Comparison of ENCODE assay signal across 23 cellular contexts in genomic region chr15:98744506-98744905, GRCh38.
DNase-seq lines count a peak whose midpoint lies in the region; ATAC-seq and TF ChIP-seq lines count a peak whose summit lies in the region.
"Had no signal": no experiment of that assay in that cellular context is flagged by ENCODE, and none has a peak within 500 bp of the region (broad histone marks: within the 10 kb centered on the region; RNA-seq: fewer than 3 reads in every experiment).

No MANE protein-coding gene starts in this region.

- H3K4me3 ChIP-seq in Caco-2 (ENCODE audit: low read depth, low read length) (no peak overlapping the region), heart left ventricle (no peak overlapping the region)
- H3K4me3 ChIP-seq in naive thymus-derived CD4-positive, alpha-beta T cell (ENCODE audit: low read length) = no peak overlapping the region
- H3K4me3 ChIP-seq: colonic mucosa, HAP-1, right lobe of liver, SJCRH30 had no signal

- no peaks in the 10 kb centered on the region for H3K27me3 ChIP-seq in Caco-2 (replicated peaks; ENCODE audit: control insufficient read depth, insufficient read depth, low read length)
- no peaks in the 10 kb centered on the region for H3K27me3 ChIP-seq in naive thymus-derived CD4-positive, alpha-beta T cell (ENCODE audit: control insufficient read depth in 2 of 2, insufficient read depth in 2 of 2, low read length in 2 of 2)
- H3K27me3 ChIP-seq in heart left ventricle = no peaks in the 10 kb centered on the region
- H3K27me3 ChIP-seq: brain microvascular endothelial cell, colonic mucosa, right lobe of liver, SJCRH30 had no signal

- H3K27ac ChIP-seq in naive thymus-derived CD4-positive, alpha-beta T cell (ENCODE audit: low read depth, low read length) = no peak overlapping the region
- no peak overlapping the region for H3K27ac ChIP-seq in heart left ventricle
- H3K27ac ChIP-seq: brain microvascular endothelial cell, C4-2B, parathyroid adenoma, right lobe of liver, SJCRH30 had no signal

- H3K4me1 Mint-ChIP-seq in Caco-2 (ENCODE audit: low read depth, unreplicated experiment) = peaks cover 28% of the 10 kb centered on the region
- peaks cover 41 to 89% (median 83%) of the 10 kb centered on the region in 7 donors for H3K4me1 Mint-ChIP-seq in naive thymus-derived CD4-positive, alpha-beta T cell

- no peaks in the 10 kb centered on the region for H3K9me3 ChIP-seq in Caco-2
- H3K9me3 ChIP-seq in naive thymus-derived CD4-positive, alpha-beta T cell (ENCODE audit: control insufficient read depth in 2 of 3, low read length in 3 of 3) = no peaks in the 10 kb centered on the region
- H3K9me3 ChIP-seq in heart left ventricle = no peaks in the 10 kb centered on the region
- H3K9me3 ChIP-seq: colonic mucosa, HAP-1, right lobe of liver, SJCRH30 had no signal

- intact Hi-C loops in Caco-2 (cut with micrococcal nuclease; ENCODE audit: unreplicated experiment) = no loop called here
- intact Hi-C loops in naive thymus-derived CD4-positive, alpha-beta T cell (cut with micrococcal nuclease) = no loop called here
- intact Hi-C loops in heart left ventricle (cut with DNase I) = no loop called here

- TF ChIP-seq CTCF in Caco-2 (IDR thresholded peaks at IDR 0.05; ENCODE audit: insufficient read depth in 1 of 2, low read depth in 1 of 2, low read length in 1 of 2, severe bottlenecking in 1 of 2, unreplicated experiment in 1 of 2) (no peak), heart left ventricle (IDR thresholded peaks at IDR 0.05) (no peak)

- no peaks in the 10 kb centered on the region for H3K27me3 Mint-ChIP-seq in Caco-2 (ENCODE audit: insufficient read depth, unreplicated experiment)
- peaks cover 0 to 7% (median 0%) of the 10 kb centered on the region in 5 donors for H3K27me3 Mint-ChIP-seq in naive thymus-derived CD4-positive, alpha-beta T cell
- H3K27me3 Mint-ChIP-seq: activated CD4-positive, alpha-beta T cell treated with anti-CD3 and anti-CD28 coated beads, Interleukin-2, amount 10 ng/mL, durations not matched to agents 7 days and 5 days; natural killer cell treated with Interleukin-12 subunit alpha and Interleukin-12 subunit beta and Interleukin-15 and Interleukin-18, amount 100 ng/mL, for 72 hours had no signal

- BruUV-seq in Caco-2 (replicated peaks; lab: Mats Ljungman, UMichigan) = no TSS peak

- DNase-seq in Caco-2 = no peak
- peak; percentile 16 for DNase-seq in NCI-H446 treated with DMSO at 0.1 percent for 48 hours (lab: John Stamatoyannopoulos, UW)
- peak; percentile 53 for DNase-seq in amniotic epithelial cell (ENCODE audit: low read depth)
- DNase-seq in naive thymus-derived CD4-positive, alpha-beta T cell = no peak
- no peak for DNase-seq in heart left ventricle
- no peak for DNase-seq in NCI-H1105 (lab: John Stamatoyannopoulos, UW)
- DNase-seq: activated CD4-positive, alpha-beta T cell treated with anti-CD3 and anti-CD28 coated beads, Interleukin-2, amount 10 ng/mL, durations not matched to agents 7 days and 5 days; activated effector memory CD4-positive, alpha-beta T cell treated with Interleukin-2 at 50 U/mL for 16 hours; brain microvascular endothelial cell; GDM1; KBM-7; NCI-H345; right lobe of liver; SJCRH30; stimulated activated CD4-positive, alpha-beta T cell treated with anti-CD3 and anti-CD28 coated beads, Interleukin-15, amount 100 ng/mL, for 24 hours had no signal

- ATAC-seq in naive thymus-derived CD4-positive, alpha-beta T cell = no peak
- ATAC-seq in GM21423 (IDR thresholded peaks at IDR 0.05; ENCODE audit: unreplicated experiment) (no peak), heart left ventricle (no peak)
- ATAC-seq: natural killer cell treated with Interleukin-12 subunit alpha and Interleukin-12 subunit beta and Interleukin-15 and Interleukin-18, amount 100 ng/mL, for 72 hours; right lobe of liver had no signal

- WGBS in heart left ventricle, 4 donors = 55 to 61% (median 58%) methylated on average over 2 of the region's 2 CpGs

- POLR2A ChIA-PET in Caco-2 (lab: Charles Lee) = no interaction called here
- POLR2A ChIA-PET in naive thymus-derived CD4-positive, alpha-beta T cell (lab: Charles Lee) = interaction anchor here (1.0 kb wide), 1 partner anchor 30 kb away, joined by 4 read pairs; no protein-coding TSS in a partner anchor

- no peaks in the 10 kb centered on the region for H3K36me3 ChIP-seq in Caco-2 (ENCODE audit: control insufficient read depth, insufficient read depth, low read length)
- no peaks in the 10 kb centered on the region for H3K36me3 ChIP-seq in naive thymus-derived CD4-positive, alpha-beta T cell (ENCODE audit: control insufficient read depth in 2 of 3, insufficient read depth in 3 of 3, low read length in 3 of 3)
- no peaks in the 10 kb centered on the region for H3K36me3 ChIP-seq in heart left ventricle
- H3K36me3 ChIP-seq: brain microvascular endothelial cell, colonic mucosa, HAP-1, right lobe of liver, SJCRH30 had no signal

- no peak overlapping the region for H3K4me3 Mint-ChIP-seq in Caco-2 (ENCODE audit: unreplicated experiment)
- H3K4me3 Mint-ChIP-seq in naive thymus-derived CD4-positive, alpha-beta T cell = peak overlapping the region in 6 of 10 donors; percentile 10 to 67 (median 34)
- H3K4me3 Mint-ChIP-seq: activated CD4-positive, alpha-beta T cell treated with anti-CD3 and anti-CD28 coated beads, Interleukin-2, amount 10 ng/mL, durations not matched to agents 7 days and 5 days; endodermal cell; natural killer cell treated with Interleukin-12 subunit alpha and Interleukin-12 subunit beta and Interleukin-15 and Interleukin-18, amount 100 ng/mL, for 72 hours; T-helper 1 cell treated with Interleukin-12 subunit alpha and Interleukin-12 subunit beta and Interleukin-4 antibody, amounts not matched to agents 30 μg/mL and 1 μg/mL, for 36 hours had no signal

- H3K27ac Mint-ChIP-seq in Caco-2 (ENCODE audit: unreplicated experiment) = peak overlapping the region; percentile 42
- peak overlapping the region in 2 of 9 donors; percentile 15 to 34 for H3K27ac Mint-ChIP-seq in naive thymus-derived CD4-positive, alpha-beta T cell
- H3K27ac Mint-ChIP-seq: activated CD4-positive, alpha-beta T cell treated with anti-CD3 and anti-CD28 coated beads, Interleukin-2, amount 10 ng/mL, durations not matched to agents 7 days and 5 days; endodermal cell; natural killer cell treated with Interleukin-12 subunit alpha and Interleukin-12 subunit beta and Interleukin-15 and Interleukin-18, amount 100 ng/mL, for 72 hours; T-helper 1 cell treated with Interleukin-12 subunit alpha and Interleukin-12 subunit beta and Interleukin-4 antibody, amounts not matched to agents 30 μg/mL and 1 μg/mL, for 36 hours had no signal

- H3K4me1 ChIP-seq in Caco-2 (no peaks in the 10 kb centered on the region; the same call in 1 of the 2 replicates), heart left ventricle (peaks cover 0 to 65% (median 14%) of the 10 kb centered on the region in 12 donors)
- peaks cover 0 to 27% of the 10 kb centered on the region in 2 donors for H3K4me1 ChIP-seq in naive thymus-derived CD4-positive, alpha-beta T cell (ENCODE audit: control insufficient read depth in 2 of 2, insufficient read depth in 2 of 2, low read length in 2 of 2)
- H3K4me1 ChIP-seq: HAP-1, parathyroid adenoma, right lobe of liver had no signal

- no peaks in the 10 kb centered on the region for H3K9me3 Mint-ChIP-seq in Caco-2 (ENCODE audit: unreplicated experiment)
- peaks cover 0 to 2% (median 0%) of the 10 kb centered on the region in 11 donors for H3K9me3 Mint-ChIP-seq in naive thymus-derived CD4-positive, alpha-beta T cell
- H3K9me3 Mint-ChIP-seq: activated CD4-positive, alpha-beta T cell treated with anti-CD3 and anti-CD28 coated beads, Interleukin-2, amount 10 ng/mL, durations not matched to agents 7 days and 5 days; endodermal cell; natural killer cell treated with Interleukin-12 subunit alpha and Interleukin-12 subunit beta and Interleukin-15 and Interleukin-18, amount 100 ng/mL, for 72 hours; T-helper 1 cell treated with Interleukin-12 subunit alpha and Interleukin-12 subunit beta and Interleukin-4 antibody, amounts not matched to agents 30 μg/mL and 1 μg/mL, for 36 hours had no signal

- TF ChIP-seq POLR2A in heart left ventricle (IDR thresholded peaks at IDR 0.05) = no peak

- no peaks in the 10 kb centered on the region for H3K36me3 Mint-ChIP-seq in Caco-2 (ENCODE audit: insufficient read depth, unreplicated experiment)
- peaks cover 0 to 8% (median 0%) of the 10 kb centered on the region in 5 donors for H3K36me3 Mint-ChIP-seq in naive thymus-derived CD4-positive, alpha-beta T cell
- H3K36me3 Mint-ChIP-seq: natural killer cell treated with Interleukin-12 subunit alpha and Interleukin-12 subunit beta and Interleukin-15 and Interleukin-18, amount 100 ng/mL, for 72 hours had no signal

- CTCF ChIA-PET in Caco-2 (lab: Charles Lee) = no interaction called here
- CTCF ChIA-PET in naive thymus-derived CD4-positive, alpha-beta T cell (lab: Charles Lee) = interaction anchor here (0.7 kb wide), 1 partner anchor 263 kb away, joined by 3 read pairs; no protein-coding TSS in a partner anchor

Comparison
In these comparisons a context has a peak if more than half of its experiments do, and no peak if none do; other contexts are left out.
1. DNase-seq: peak in NCI-H446 treated with DMSO at 0.1 percent for 48 hours (single experiment) and amniotic epithelial cell (single experiment); none in Caco-2 (0 of 2), naive thymus-derived CD4-positive, alpha-beta T cell (0 of 9), heart left ventricle (0 of 5) and NCI-H1105 (single experiment).